14 cellular contexts compared by ENCODE assay signal in genomic region chr22:28857288-28857687, GRCh38.
"Had no signal": no experiment of that assay in that cellular context is flagged by ENCODE, and none has a peak within 500 bp of the region (broad histone marks: within the 10 kb centered on the region; RNA-seq: fewer than 3 reads in every experiment).

No MANE protein-coding gene starts in this region.

- H3K4me3 ChIP-seq: colonic mucosa, esophagus squamous epithelium, prostate gland, right atrium auricular region, sigmoid colon, upper lobe of left lung, uterus had no signal

- DNase-seq: colonic mucosa; dermis blood vessel endothelial cell; esophagus squamous epithelium; foreskin fibroblast; left colon; mammary epithelial cell; sigmoid colon; small intestine; stimulated activated CD4-positive, alpha-beta T cell treated with anti-CD3 and anti-CD28 coated beads, Interleukin-2, amount 100 ng/mL, for 48 hours; stimulated activated naive CD4-positive, alpha-beta T cell treated with Interleukin-2 at 50 U/mL for 16 hours; upper lobe of left lung; uterus had no signal
